ENCODE assay signal across 8 cellular contexts in the genomic region with DNA sequence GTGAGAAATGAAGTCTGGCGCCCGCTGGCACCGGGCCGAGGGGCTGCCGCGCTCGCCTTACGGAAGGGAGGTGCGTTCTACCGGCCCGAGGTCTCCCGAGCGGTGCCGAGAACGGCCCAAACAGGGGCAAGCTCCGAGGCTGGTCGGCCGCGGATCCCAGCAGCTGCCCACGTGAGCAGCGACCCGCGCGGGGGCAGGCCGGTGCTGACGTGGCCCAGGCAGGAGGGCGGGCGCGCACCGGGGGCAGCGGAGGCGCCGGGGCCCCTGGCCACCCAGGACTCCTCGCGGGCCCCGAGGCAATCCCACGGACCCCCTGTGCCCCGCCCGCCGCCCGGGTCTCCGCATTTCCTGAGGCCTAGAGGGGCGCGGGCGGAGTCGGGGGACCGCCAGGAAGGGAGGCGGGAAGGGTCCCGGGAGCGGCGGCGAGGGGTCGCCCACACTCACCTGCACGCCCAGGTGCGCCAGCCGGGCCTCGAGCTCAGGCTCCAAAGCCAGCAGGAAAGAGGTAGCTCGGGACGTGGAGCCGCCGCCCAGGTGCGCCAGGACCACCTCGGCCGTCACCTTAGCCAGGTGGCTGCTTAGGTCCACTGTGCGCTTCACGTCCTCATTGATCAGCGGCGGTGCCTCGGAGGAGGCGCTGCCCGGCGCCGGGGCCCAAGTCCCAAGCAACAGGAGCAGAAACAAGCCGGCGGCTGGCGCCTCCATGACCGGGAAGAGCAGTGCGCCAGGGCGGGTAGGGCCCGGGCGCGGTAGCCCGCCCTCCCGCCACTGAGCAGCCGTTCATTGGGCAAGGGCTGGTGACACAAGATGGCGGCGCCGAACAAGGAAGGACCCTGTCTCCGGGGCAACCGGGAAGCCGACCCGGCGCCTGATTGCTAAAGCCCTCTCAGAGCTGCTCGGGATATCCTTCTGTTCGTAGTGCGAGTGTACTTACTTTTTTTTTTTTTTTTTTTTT. TPM values are rescaled to one million over a fixed set of nuclear protein-coding genes. Genes with fewer than 3 reads are reported as not detected.
DNase-seq lines count a peak whose midpoint lies in the region; ATAC-seq and TF ChIP-seq lines count a peak whose summit lies in the region.

A gene (minus strand): TSS at position 723 of the 955 bp plus-strand sequence. CDS start 18 bp downstream, at position 705.

- intact Hi-C loops in tibial artery (cut with DNase I; ENCODE audit: low total_unique reads): no loop called here

- peak within 1 kb of the TSS; percentile 85 for H2AFZ ChIP-seq in parathyroid adenoma

- DNase-seq in GM13976 (ENCODE audit: low spot score) (peak; percentile 95), NCI-H1436 treated with DMSO at 0.1 percent for 48 hours (lab: John Stamatoyannopoulos, UW) (peak; percentile 80), T follicular helper cell (ENCODE audit: low read depth) (peak; percentile 95), adipocyte (ENCODE audit: low read depth) (peak; percentile 97), cardiac muscle cell (ENCODE audit: low read depth in 1 of 2, low spot score in 1 of 2) (peak; percentile 97), tibial artery (peak; percentile 97 to 98)

- in situ Hi-C loops in GM13976 (cut with MboI; ENCODE audit: low sequenced_read_pairs, unreplicated experiment): no loop called here

- no peak for TF ChIP-seq CTCF in GM13976 (IDR thresholded peaks at IDR 0.05; ENCODE audit: borderline replicate concordance, control extremely low read depth, extremely low read depth, insufficient read depth, missing control alignments)
- TF ChIP-seq CTCF in cardiac muscle cell (IDR thresholded peaks at IDR 0.05; ENCODE audit: low read depth, low read length): no peak
- TF ChIP-seq CTCF in parathyroid adenoma (IDR thresholded peaks at IDR 0.05): no peak
- TF ChIP-seq CTCF in tibial artery (IDR thresholded peaks at IDR 0.05): peak in 1 of 2 experiments; percentile 10

- H3K27me3 ChIP-seq in adipocyte (replicated peaks; ENCODE audit: control insufficient read depth, insufficient read depth, low read length) (no peaks in the 10 kb centered on the region), cardiac muscle cell (no peaks in the 10 kb centered on the region), parathyroid adenoma (ENCODE audit: control insufficient read depth, insufficient read depth, low read length) (no peaks in the 10 kb centered on the region), tibial artery (no peaks in the 10 kb centered on the region)

- H3K4me2 ChIP-seq in parathyroid adenoma (ENCODE audit: low read length): peak within 1 kb of the TSS; percentile 81

- peak; percentile 92 for ATAC-seq in HG02852 (IDR thresholded peaks at IDR 0.05; ENCODE audit: unreplicated experiment)

- H3K9ac ChIP-seq in adipocyte (ENCODE audit: low read length) (peak within 1 kb of the TSS; percentile 100), parathyroid adenoma (peak within 1 kb of the TSS; percentile 94)

- H3K36me3 ChIP-seq in adipocyte (ENCODE audit: control insufficient read depth, insufficient read depth, low read length, severe bottlenecking) (no peaks in the 10 kb centered on the region), cardiac muscle cell (no peaks in the 10 kb centered on the region), parathyroid adenoma (ENCODE audit: control insufficient read depth, insufficient read depth, low read length) (no peaks in the 10 kb centered on the region), tibial artery (no peaks in the 10 kb centered on the region)

- H3K9me3 ChIP-seq in adipocyte (ENCODE audit: control insufficient read depth, low read length): no peaks in the 10 kb centered on the region
- no peaks in the 10 kb centered on the region for H3K9me3 ChIP-seq in cardiac muscle cell (ENCODE audit: low read depth)
- no peaks in the 10 kb centered on the region for H3K9me3 ChIP-seq in parathyroid adenoma (ENCODE audit: control insufficient read depth, low read length)
- no peaks in the 10 kb centered on the region for H3K9me3 ChIP-seq in tibial artery

- H3K4me3 ChIP-seq in adipocyte (ENCODE audit: low read length) (peak within 1 kb of the TSS; percentile 99), cardiac muscle cell (peak within 1 kb of the TSS; percentile 83), parathyroid adenoma (ENCODE audit: low read depth, low read length) (peak within 1 kb of the TSS; percentile 81), tibial artery (peak within 1 kb of the TSS; percentile 96 to 98)

- H3K4me1 ChIP-seq in adipocyte (ENCODE audit: control insufficient read depth, insufficient read depth, low read length): peaks cover 16% of the 10 kb centered on the region
- H3K4me1 ChIP-seq in cardiac muscle cell (ENCODE audit: low read depth): peaks cover 7% of the 10 kb centered on the region
- H3K4me1 ChIP-seq in parathyroid adenoma: no peaks in the 10 kb centered on the region
- H3K4me1 ChIP-seq in tibial artery: peaks cover 0 to 36% (median 9%) of the 10 kb centered on the region in 4 donors

- peak within 1 kb of the TSS; percentile 93 for H3K27ac ChIP-seq in cardiac muscle cell
- H3K27ac ChIP-seq in parathyroid adenoma: peak within 1 kb of the TSS; percentile 91
- H3K27ac ChIP-seq in tibial artery: peak within 1 kb of the TSS; percentile 99

- peaks cover 43% of the 10 kb centered on the region for H3K79me2 ChIP-seq in parathyroid adenoma

RNA-seq across cellular contexts. Expression of the gene that starts here (rescaled TPM):
- 202 and 283 TPM in 2 replicates for total RNA-seq in cardiac muscle cell
- 241 and 328 TPM in 2 replicates for polyA plus RNA-seq in cardiac muscle cell

Comparison
In these comparisons a context has a peak if more than half of its experiments do, and no peak if none do; other contexts are left out.
1. Peak in every context shown above with its lines: DNase-seq, ATAC-seq, H3K4me3 ChIP-seq and H3K27ac ChIP-seq.